13 cellular contexts compared by ENCODE assay signal in genomic region chr11:68017858-68018729, GRCh38. TPM values are rescaled to one million over a fixed set of nuclear protein-coding genes. Genes with fewer than 3 reads are reported as not detected.
"Had no signal": no experiment of that assay in that cellular context is flagged by ENCODE, and none has a peak within 500 bp of the region (broad histone marks: within the 10 kb centered on the region; RNA-seq: fewer than 3 reads in every experiment).

No MANE protein-coding gene starts in this region.

- H3K27ac Mint-ChIP-seq: activated CD4-positive, alpha-beta memory T cell treated with anti-CD3 and anti-CD28 coated beads for 36 hours; activated naive CD8-positive, alpha-beta T cell treated with anti-CD3 and anti-CD28 coated beads for 36 hours; stimulated activated effector memory CD8-positive, alpha-beta T cell treated with anti-CD3 and anti-CD28 coated beads, Interleukin-12 subunit alpha, Interleukin-12 subunit beta, amount 100 ng/mL, for 72 hours had no signal

- H3K4me1 Mint-ChIP-seq: activated naive CD8-positive, alpha-beta T cell treated with anti-CD3 and anti-CD28 coated beads for 36 hours; stimulated activated effector memory CD8-positive, alpha-beta T cell treated with anti-CD3 and anti-CD28 coated beads, Interleukin-12 subunit alpha, Interleukin-12 subunit beta, amount 100 ng/mL, for 72 hours had no signal

- H3K9me3 ChIP-seq: esophagus squamous epithelium, tibial artery had no signal

- H3K4me3 Mint-ChIP-seq: activated CD4-positive, alpha-beta memory T cell treated with anti-CD3 and anti-CD28 coated beads for 36 hours; activated naive CD8-positive, alpha-beta T cell treated with anti-CD3 and anti-CD28 coated beads for 36 hours; activated T-cell treated with anti-CD3 and anti-CD28 coated beads, Interleukin-2, amount 50 U/mL, for 4 hours; stimulated activated effector memory CD8-positive, alpha-beta T cell treated with anti-CD3 and anti-CD28 coated beads, Interleukin-12 subunit alpha, Interleukin-12 subunit beta, amount 100 ng/mL, for 72 hours had no signal

- H3K4me3 ChIP-seq: dorsolateral prefrontal cortex, esophagus squamous epithelium, tibial artery had no signal

- H3K9me3 Mint-ChIP-seq: activated CD4-positive, alpha-beta memory T cell treated with anti-CD3 and anti-CD28 coated beads for 36 hours; activated naive CD8-positive, alpha-beta T cell treated with anti-CD3 and anti-CD28 coated beads for 36 hours; activated T-cell treated with anti-CD3 and anti-CD28 coated beads, Interleukin-2, amount 50 U/mL, for 4 hours; stimulated activated effector memory CD8-positive, alpha-beta T cell treated with anti-CD3 and anti-CD28 coated beads, Interleukin-12 subunit alpha, Interleukin-12 subunit beta, amount 100 ng/mL, for 72 hours had no signal

- H3K27me3 Mint-ChIP-seq: activated CD4-positive, alpha-beta memory T cell treated with anti-CD3 and anti-CD28 coated beads for 36 hours; activated naive CD8-positive, alpha-beta T cell treated with anti-CD3 and anti-CD28 coated beads for 36 hours had no signal

- H3K36me3 Mint-ChIP-seq: activated CD4-positive, alpha-beta memory T cell treated with anti-CD3 and anti-CD28 coated beads for 36 hours; activated naive CD8-positive, alpha-beta T cell treated with anti-CD3 and anti-CD28 coated beads for 36 hours; stimulated activated effector memory CD8-positive, alpha-beta T cell treated with anti-CD3 and anti-CD28 coated beads, Interleukin-12 subunit alpha, Interleukin-12 subunit beta, amount 100 ng/mL, for 72 hours had no signal

- ATAC-seq: activated T-cell treated with anti-CD3 and anti-CD28 coated beads, Interleukin-2, amount 50 U/mL, for 4 hours; left colon; stimulated activated effector memory CD8-positive, alpha-beta T cell treated with anti-CD3 and anti-CD28 coated beads, Interleukin-12 subunit alpha, Interleukin-12 subunit beta, amount 100 ng/mL, for 72 hours had no signal

- DNase-seq: activated CD4-positive, alpha-beta memory T cell treated with anti-CD3 and anti-CD28 coated beads for 36 hours; activated CD4-positive, alpha-beta T cell treated with anti-CD3 and anti-CD28 coated beads for 1 hour; activated effector memory CD4-positive, alpha-beta T cell treated with anti-CD3 and anti-CD28 coated beads, Interleukin-2, amount 50 U/mL, for 16 hours; activated naive CD8-positive, alpha-beta T cell treated with anti-CD3 and anti-CD28 coated beads for 36 hours; activated T-cell treated with anti-CD3 and anti-CD28 coated beads, Interleukin-2, amount 50 U/mL, for 4 hours; esophagus squamous epithelium; foreskin fibroblast; left colon; SW 1271; tibial artery had no signal

- H3K27me3 ChIP-seq: dorsolateral prefrontal cortex, esophagus squamous epithelium, tibial artery had no signal

RNA-seq across cellular contexts. Expression of gene ALDH3B1, which starts 8.0 kb away (rescaled TPM):
- total RNA-seq: activated CD4-positive, alpha-beta memory T cell treated with anti-CD3 and anti-CD28 coated beads for 36 hours; activated naive CD8-positive, alpha-beta T cell treated with anti-CD3 and anti-CD28 coated beads for 36 hours had no signal
- polyA plus RNA-seq: neural cell had no signal
